Comparison of ENCODE assay signal across 23 cellular contexts in genomic region chr5:34450338-34450737, GRCh38.
"Had no signal": no experiment of that assay in that cellular context is flagged by ENCODE, and none has a peak within 500 bp of the region (broad histone marks: within the 10 kb centered on the region; RNA-seq: fewer than 3 reads in every experiment).

No MANE protein-coding gene starts in this region.

- H3K27me3 ChIP-seq: breast epithelium, esophagus muscularis mucosa, right atrium auricular region had no signal

- H3K36me3 ChIP-seq: breast epithelium, esophagus muscularis mucosa, left lung, lower lobe of right lung, right atrium auricular region, spleen, suprapubic skin, tibial artery had no signal

- H3K4me1 ChIP-seq: breast epithelium, esophagus muscularis mucosa, left lung, right atrium auricular region, spleen, tibial artery had no signal

- H3K9me3 ChIP-seq: breast epithelium, esophagus muscularis mucosa, left lung, lower lobe of right lung, mucosa of descending colon, right atrium auricular region, spleen, suprapubic skin, tibial artery had no signal

- H3K27ac ChIP-seq: esophagus muscularis mucosa, left lung, lower lobe of right lung, right atrium auricular region, spleen, suprapubic skin, tibial artery had no signal

- ATAC-seq: activated naive CD4-positive, alpha-beta T cell treated with anti-CD3 and anti-CD28 coated beads, Interleukin-2, amount 50 U/mL, for 72 hours; left lung; lower lobe of right lung; mucosa of descending colon had no signal

- H3K4me3 ChIP-seq: breast epithelium, esophagus muscularis mucosa, left lung, lower lobe of right lung, mucosa of descending colon, right atrium auricular region, spleen, suprapubic skin, tibial artery had no signal

- DNase-seq: activated CD4-positive, alpha-beta memory T cell treated with anti-CD3 and anti-CD28 coated beads, Interleukin-2, amount 10 ng/mL, durations not matched to agents 7 days and 5 days; activated CD4-positive, alpha-beta T cell treated with anti-CD3 and anti-CD28 coated beads, Interleukin-2, amount 10 ng/mL, durations not matched to agents 24 days and 14 days; activated CD4-positive, CD25-positive, alpha-beta regulatory T cell treated with anti-CD3 and anti-CD28 coated beads, Interleukin-2, amount 50 U/mL, for 72 hours; activated CD8-positive, alpha-beta memory T cell treated with anti-CD3 and anti-CD28 coated beads, Interleukin-2, amount 50 U/mL, for 48 hours; activated gamma-delta T cell treated with Interleukin-2 at 50 U/mL for 16 hours; activated T-cell treated with anti-CD3 and anti-CD28 coated beads, Interleukin-2, amount 50 U/mL, for 24 hours; central memory CD4-positive, alpha-beta T cell; foreskin melanocyte; glutamatergic neuron; left lung; lower lobe of right lung; mesendoderm; mucosa of descending colon; spleen; stimulated activated naive CD4-positive, alpha-beta T cell; T1000; tibial artery had no signal

- FAIRE-seq: islet of Langerhans had no signal
